Comparison of ENCODE assay signal across 1 cellular context in genomic region chr17:29043539-29044165, GRCh38.
TF ChIP-seq lines count a peak whose summit lies in the region.

No MANE protein-coding gene starts in this region.

TF ChIP-seq in HepG2, 621 proteins besides CTCF, POLR2A, EP300 and RAD21:
- 0 out of 2 replicates have a peak, but pooled peaks have one; percentile 12 for TF ChIP-seq SRY (CRISPR knock-in tag; IDR thresholded peaks at IDR 0.05)
- TF ChIP-seq ZNF713 (CRISPR knock-in tag; IDR thresholded peaks at IDR 0.05) = no peak
- TF ChIP-seq ZNF280D (CRISPR knock-in tag; IDR thresholded peaks at IDR 0.05) = peak; percentile 22; the same call in 1 of the 2 replicates
- peak; percentile 47; the same call in 1 of the 2 replicates for TF ChIP-seq RXRB (CRISPR knock-in tag; IDR thresholded peaks at IDR 0.05; ENCODE audit: borderline replicate concordance)
- TF ChIP-seq ZSCAN12 (CRISPR knock-in tag; IDR thresholded peaks at IDR 0.05) = 0 out of 2 replicates have a peak, but pooled peaks have one; percentile 19
- TF ChIP-seq GLMP (CRISPR knock-in tag; IDR thresholded peaks at IDR 0.05; ENCODE audit: borderline replicate concordance) = no peak
- TF ChIP-seq, protein P1, sequence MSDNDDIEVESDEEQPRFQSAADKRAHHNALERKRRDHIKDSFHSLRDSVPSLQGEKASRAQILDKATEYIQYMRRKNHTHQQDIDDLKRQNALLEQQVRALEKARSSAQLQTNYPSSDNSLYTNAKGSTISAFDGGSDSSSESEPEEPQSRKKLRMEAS (IDR thresholded peaks at IDR 0.05) = peak; percentile 37; the same call in 1 of the 2 replicates
- TF ChIP-seq PRDM10 (CRISPR knock-in tag; IDR thresholded peaks at IDR 0.05; ENCODE audit: low read depth) = peak; percentile 79
- no peak for TF ChIP-seq ZNF253 (CRISPR knock-in tag; IDR thresholded peaks at IDR 0.05; ENCODE audit: borderline replicate concordance)
- TF ChIP-seq ZNF234 (CRISPR knock-in tag; conservative IDR thresholded peaks at IDR 0.05) = 0 out of 2 replicates have a peak, but pooled peaks have one; percentile 19
- peak; percentile 12 for TF ChIP-seq ZNF781 (CRISPR knock-in tag; IDR thresholded peaks at IDR 0.05; ENCODE audit: borderline replicate concordance, not compliant biosample characterization)
- TF ChIP-seq, protein P2, sequence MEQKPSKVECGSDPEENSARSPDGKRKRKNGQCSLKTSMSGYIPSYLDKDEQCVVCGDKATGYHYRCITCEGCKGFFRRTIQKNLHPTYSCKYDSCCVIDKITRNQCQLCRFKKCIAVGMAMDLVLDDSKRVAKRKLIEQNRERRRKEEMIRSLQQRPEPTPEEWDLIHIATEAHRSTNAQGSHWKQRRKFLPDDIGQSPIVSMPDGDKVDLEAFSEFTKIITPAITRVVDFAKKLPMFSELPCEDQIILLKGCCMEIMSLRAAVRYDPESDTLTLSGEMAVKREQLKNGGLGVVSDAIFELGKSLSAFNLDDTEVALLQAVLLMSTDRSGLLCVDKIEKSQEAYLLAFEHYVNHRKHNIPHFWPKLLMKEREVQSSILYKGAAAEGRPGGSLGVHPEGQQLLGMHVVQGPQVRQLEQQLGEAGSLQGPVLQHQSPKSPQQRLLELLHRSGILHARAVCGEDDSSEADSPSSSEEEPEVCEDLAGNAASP (CRISPR knock-in tag; IDR thresholded peaks at IDR 0.05; ENCODE audit: borderline replicate concordance) = peak; percentile 87; the same call in 1 of the 2 replicates
- peak; percentile 43; the same call in 1 of the 2 replicates for TF ChIP-seq RXRA (CRISPR knock-in tag; IDR thresholded peaks at IDR 0.05)
- no peak for TF ChIP-seq ZNF609 (CRISPR knock-in tag; IDR thresholded peaks at IDR 0.05; ENCODE audit: borderline replicate concordance)
- TF ChIP-seq, protein P3, sequence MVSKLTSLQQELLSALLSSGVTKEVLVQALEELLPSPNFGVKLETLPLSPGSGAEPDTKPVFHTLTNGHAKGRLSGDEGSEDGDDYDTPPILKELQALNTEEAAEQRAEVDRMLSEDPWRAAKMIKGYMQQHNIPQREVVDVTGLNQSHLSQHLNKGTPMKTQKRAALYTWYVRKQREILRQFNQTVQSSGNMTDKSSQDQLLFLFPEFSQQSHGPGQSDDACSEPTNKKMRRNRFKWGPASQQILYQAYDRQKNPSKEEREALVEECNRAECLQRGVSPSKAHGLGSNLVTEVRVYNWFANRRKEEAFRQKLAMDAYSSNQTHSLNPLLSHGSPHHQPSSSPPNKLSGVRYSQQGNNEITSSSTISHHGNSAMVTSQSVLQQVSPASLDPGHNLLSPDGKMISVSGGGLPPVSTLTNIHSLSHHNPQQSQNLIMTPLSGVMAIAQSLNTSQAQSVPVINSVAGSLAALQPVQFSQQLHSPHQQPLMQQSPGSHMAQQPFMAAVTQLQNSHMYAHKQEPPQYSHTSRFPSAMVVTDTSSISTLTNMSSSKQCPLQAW (CRISPR knock-in tag; IDR thresholded peaks at IDR 0.05) = 0 out of 2 replicates have a peak, but pooled peaks have one; percentile 6
- 0 out of 2 replicates have a peak, but pooled peaks have one; percentile 20 for TF ChIP-seq ZBTB3 (CRISPR knock-in tag; IDR thresholded peaks at IDR 0.05; ENCODE audit: borderline replicate concordance, low read depth)
